ENCODE assay signal across 14 cellular contexts in the genomic region with DNA sequence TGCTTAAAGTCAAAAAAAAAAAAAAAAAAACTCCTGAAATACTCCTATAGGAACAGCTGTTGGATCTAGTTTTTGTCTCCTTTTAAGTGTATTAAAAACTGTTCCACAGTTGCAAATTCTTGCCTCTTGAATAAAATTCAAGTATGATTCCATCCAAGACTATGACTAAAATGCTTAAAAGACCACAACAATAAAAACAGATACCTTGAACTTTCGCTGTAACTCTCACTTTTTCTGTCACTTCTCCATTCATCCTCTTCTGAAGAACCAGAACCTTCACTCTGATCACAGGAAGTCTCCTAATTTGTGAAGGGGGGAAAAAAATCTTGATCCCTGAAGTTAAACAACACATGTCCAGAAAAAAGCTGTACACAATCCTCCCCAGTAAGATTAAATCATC.
"Had no signal": no experiment of that assay in that cellular context is flagged by ENCODE, and none has a peak within 500 bp of the region (broad histone marks: within the 10 kb centered on the region; RNA-seq: fewer than 3 reads in every experiment).

No MANE protein-coding gene starts in this region.

- H3K4me3 ChIP-seq: cardiac muscle cell, esophagus squamous epithelium, lung, skin epidermis, transverse colon had no signal

- DNase-seq: activated CD4-positive, CD25-positive, alpha-beta regulatory T cell treated with anti-CD3 and anti-CD28 coated beads, Interleukin-2, amount 50 U/mL, for 72 hours; anterior cingulate cortex; esophagus squamous epithelium; foreskin keratinocyte; head of caudate nucleus; left cardiac atrium; naive B cell; posterior cingulate gyrus; SHP77 treated with DMSO at 0.1 percent for 48 hours; substantia nigra; transverse colon had no signal

- H3K4me3 Mint-ChIP-seq: naive B cell had no signal

- ATAC-seq: foreskin keratinocyte, left cardiac atrium had no signal

- H3K9me3 Mint-ChIP-seq: naive B cell had no signal

- H3K27me3 Mint-ChIP-seq: naive B cell had no signal
